Comparison of ENCODE assay signal across 20 cellular contexts in genomic region chr18:9716375-9716774, GRCh38. TPM values are rescaled to one million over a fixed set of nuclear protein-coding genes. Genes with fewer than 3 reads are reported as not detected.
"Had no signal": no experiment of that assay in that cellular context is flagged by ENCODE, and none has a peak within 500 bp of the region (broad histone marks: within the 10 kb centered on the region; RNA-seq: fewer than 3 reads in every experiment).

No MANE protein-coding gene starts in this region.

- H3K27ac Mint-ChIP-seq: activated CD4-positive, alpha-beta T cell treated with anti-CD3 and anti-CD28 coated beads, Interleukin-2, amount 10 ng/mL, durations not matched to agents 24 days and 14 days; activated CD8-positive, alpha-beta T cell treated with anti-CD3 and anti-CD28 coated beads for 36 hours; activated naive CD8-positive, alpha-beta T cell treated with anti-CD3 and anti-CD28 coated beads, Interleukin-2, amount 50 U/mL, for 24 hours; activated T-helper 2 cell treated with anti-CD3 and anti-CD28 coated beads, Interferon-gamma antibody, Interleukin-2, Interleukin-4, amounts not matched to agents 10 μg/mL and 5 μg/mL and 100 μg/mL, durations not matched to agents 14 hours and 24 hours and 36 hours; neural progenitor cell; T-helper 2 cell treated with Interferon-gamma antibody and Interleukin-4, amounts not matched to agents 5 μg/mL and 100 μg/mL, for 36 hours had no signal

- ATAC-seq: activated CD8-positive, alpha-beta T cell treated with anti-CD3 and anti-CD28 coated beads for 36 hours; activated naive CD8-positive, alpha-beta T cell treated with anti-CD3 and anti-CD28 coated beads, Interleukin-2, amount 50 U/mL, for 24 hours; left lung; psoas muscle; right cardiac atrium had no signal

- H3K36me3 ChIP-seq: neural progenitor cell, ovary, upper lobe of right lung had no signal

- FAIRE-seq: frontal cortex, small intestine had no signal

- H3K27ac ChIP-seq: coronary artery, neural progenitor cell, ovary, psoas muscle, testis, upper lobe of right lung had no signal

- H3K9me3 Mint-ChIP-seq: activated CD4-positive, alpha-beta T cell treated with anti-CD3 and anti-CD28 coated beads, Interleukin-2, amount 10 ng/mL, durations not matched to agents 24 days and 14 days; activated CD8-positive, alpha-beta T cell treated with anti-CD3 and anti-CD28 coated beads for 36 hours; activated naive CD8-positive, alpha-beta T cell treated with anti-CD3 and anti-CD28 coated beads, Interleukin-2, amount 50 U/mL, for 24 hours; activated T-helper 2 cell treated with anti-CD3 and anti-CD28 coated beads, Interferon-gamma antibody, Interleukin-2, Interleukin-4, amounts not matched to agents 10 μg/mL and 5 μg/mL and 100 μg/mL, durations not matched to agents 14 hours and 24 hours and 36 hours; central memory CD8-positive, alpha-beta T cell; neural progenitor cell; T-helper 2 cell treated with Interferon-gamma antibody and Interleukin-4, amounts not matched to agents 5 μg/mL and 100 μg/mL, for 36 hours had no signal

- DNase-seq: activated CD4-positive, alpha-beta T cell treated with anti-CD3 and anti-CD28 coated beads, Interleukin-2, amount 10 ng/mL, durations not matched to agents 24 days and 14 days; activated CD8-positive, alpha-beta T cell treated with anti-CD3 and anti-CD28 coated beads for 36 hours; activated naive CD4-positive, alpha-beta T cell treated with Interleukin-2 at 50 U/mL for 16 hours; activated naive CD8-positive, alpha-beta T cell treated with anti-CD3 and anti-CD28 coated beads, Interleukin-2, amount 50 U/mL, for 24 hours; activated T-cell treated with anti-CD3 and anti-CD28 coated beads, Interleukin-2, amount 50 U/mL, for 1 hour; left lung; naive B cell; ovary; psoas muscle; right cardiac atrium; small intestine; stimulated activated CD4-positive, alpha-beta T cell treated with anti-CD3 and anti-CD28 coated beads, Interleukin-4, amount 100 ng/mL, for 1 hour; testis; upper lobe of right lung had no signal

- H3K4me2 ChIP-seq: neural progenitor cell had no signal

- H3K4me3 Mint-ChIP-seq: activated CD4-positive, alpha-beta T cell treated with anti-CD3 and anti-CD28 coated beads, Interleukin-2, amount 10 ng/mL, durations not matched to agents 24 days and 14 days; activated CD8-positive, alpha-beta T cell treated with anti-CD3 and anti-CD28 coated beads for 36 hours; activated naive CD8-positive, alpha-beta T cell treated with anti-CD3 and anti-CD28 coated beads, Interleukin-2, amount 50 U/mL, for 24 hours; central memory CD8-positive, alpha-beta T cell; neural progenitor cell; T-helper 2 cell treated with Interferon-gamma antibody and Interleukin-4, amounts not matched to agents 5 μg/mL and 100 μg/mL, for 36 hours had no signal

- H3K4me3 ChIP-seq: coronary artery, left lung, neural progenitor cell, ovary, psoas muscle, testis, upper lobe of right lung had no signal

- H3K9me3 ChIP-seq: left lung, ovary, psoas muscle, testis, upper lobe of right lung had no signal

- H3K9ac ChIP-seq: neural progenitor cell had no signal

- H3K4me1 Mint-ChIP-seq: central memory CD8-positive, alpha-beta T cell had no signal

- H2AFZ ChIP-seq: neural progenitor cell had no signal

- H3K4me1 ChIP-seq: psoas muscle had no signal

- H3K27me3 ChIP-seq: left lung, ovary, testis, upper lobe of right lung had no signal

- H3K36me3 Mint-ChIP-seq: naive B cell had no signal

RNA-seq across cellular contexts. Expression of gene RAB31, which starts 8.3 kb away (rescaled TPM):
- total RNA-seq: activated CD4-positive, alpha-beta T cell treated with anti-CD3 and anti-CD28 coated beads, Interleukin-2, amount 10 ng/mL, durations not matched to agents 24 days and 14 days had no signal
